Comparison of ENCODE assay signal across 8 cellular contexts in genomic region chr14:87992720-87993484, GRCh38. TPM values are rescaled to one million over a fixed set of nuclear protein-coding genes. Genes with fewer than 3 reads are reported as not detected.
A peak's percentile ranks its signal among the peaks of the same experiment; 100 is the strongest.
DNase-seq lines count a peak whose midpoint lies in the region; ATAC-seq and TF ChIP-seq lines count a peak whose summit lies in the region.

Gene GALC, minus strand, starts transcription at chr14:87993182. Its CDS starts 18 bp downstream, at chr14:87993164.

- no peaks in the 10 kb centered on the region for H3K9me3 ChIP-seq in ascending aorta

- intact Hi-C loops in ascending aorta (cut with DNase I) = loop anchor here (2.0 to 5.0 kb wide), 3 partner anchors 394 to 844 kb away; partner anchors contain the start of gene PTPN21
- intact Hi-C loops in left ventricle myocardium superior (cut with micrococcal nuclease) = no loop called here

- H3K4me3 ChIP-seq in ascending aorta (peak within 1 kb of the TSS; percentile 93 to 95), urinary bladder (ENCODE audit: low read depth, low read length) (peak within 1 kb of the TSS; percentile 77)

- H3K27ac ChIP-seq in ascending aorta (peak within 1 kb of the TSS; percentile 95 to 96), urinary bladder (ENCODE audit: low read depth) (peak within 1 kb of the TSS; percentile 90)

- WGBS in urinary bladder = under 1% methylated on average over 79 of the region's 79 CpGs

- ATAC-seq in left ventricle myocardium superior = peak; percentile 94

- no peaks in the 10 kb centered on the region for H3K9me3 Mint-ChIP-seq in HFFc6
- H3K9me3 Mint-ChIP-seq in T-helper 2 cell treated with Interferon-gamma antibody and Interleukin-4, amounts not matched to agents 5 μg/mL and 100 μg/mL, for 36 hours = no peaks in the 10 kb centered on the region

- H3K27ac Mint-ChIP-seq in HFFc6 = peak within 1 kb of the TSS; percentile 88
- peak within 1 kb of the TSS; percentile 94 for H3K27ac Mint-ChIP-seq in T-helper 2 cell treated with Interferon-gamma antibody and Interleukin-4, amounts not matched to agents 5 μg/mL and 100 μg/mL, for 36 hours

- TF ChIP-seq CTCF in HFFc6 (IDR thresholded peaks at IDR 0.05) (no peak; the same call in 1 of the 2 replicates), ascending aorta (IDR thresholded peaks at IDR 0.05) (no peak)

- H3K36me3 Mint-ChIP-seq in HFFc6 (ENCODE audit: low read depth) = no peaks in the 10 kb centered on the region
- peaks cover 8% of the 10 kb centered on the region for H3K36me3 Mint-ChIP-seq in T-helper 2 cell treated with Interferon-gamma antibody and Interleukin-4, amounts not matched to agents 5 μg/mL and 100 μg/mL, for 36 hours (ENCODE audit: low read depth)

- DNase-seq in GM04503 (ENCODE audit: low read depth) = peak; percentile 38
- DNase-seq in HFFc6 = peak; percentile 89
- peak; percentile 95 to 98 (median 97) for DNase-seq in NCI-H1417 (lab: John Stamatoyannopoulos, UW)
- DNase-seq in T-helper 2 cell treated with Interferon-gamma antibody and Interleukin-4, amounts not matched to agents 5 μg/mL and 100 μg/mL, for 36 hours (ENCODE audit: low spot score) = peak; percentile 97
- DNase-seq in ascending aorta (ENCODE audit: low spot score in 2 of 2) = peak; percentile 90 to 98
- DNase-seq in left ventricle myocardium superior = peak; percentile 98
- peak; percentile 73 for DNase-seq in pulmonary artery endothelial cell (ENCODE audit: low read depth, low spot score)

- H3K4me1 ChIP-seq in ascending aorta (peaks cover 0 to 16% of the 10 kb centered on the region in 2 donors), urinary bladder (ENCODE audit: insufficient read depth) (no peaks in the 10 kb centered on the region)

- H3K4me1 Mint-ChIP-seq in HFFc6 (ENCODE audit: low read depth) = peaks cover 22% of the 10 kb centered on the region
- H3K4me1 Mint-ChIP-seq in T-helper 2 cell treated with Interferon-gamma antibody and Interleukin-4, amounts not matched to agents 5 μg/mL and 100 μg/mL, for 36 hours (ENCODE audit: low read depth) = peaks cover 64% of the 10 kb centered on the region

- H3K4me3 Mint-ChIP-seq in HFFc6 = peak within 1 kb of the TSS; percentile 88
- peak within 1 kb of the TSS; percentile 88 for H3K4me3 Mint-ChIP-seq in T-helper 2 cell treated with Interferon-gamma antibody and Interleukin-4, amounts not matched to agents 5 μg/mL and 100 μg/mL, for 36 hours

- no peaks in the 10 kb centered on the region for H3K27me3 ChIP-seq in ascending aorta

- H3K27me3 Mint-ChIP-seq in HFFc6 (ENCODE audit: insufficient read depth) = no peaks in the 10 kb centered on the region
- no peaks in the 10 kb centered on the region for H3K27me3 Mint-ChIP-seq in T-helper 2 cell treated with Interferon-gamma antibody and Interleukin-4, amounts not matched to agents 5 μg/mL and 100 μg/mL, for 36 hours (ENCODE audit: low read depth)

- H3K36me3 ChIP-seq in ascending aorta (no peaks in the 10 kb centered on the region), urinary bladder (ENCODE audit: insufficient read depth) (no peaks in the 10 kb centered on the region)

RNA-seq across cellular contexts. Expression of gene GALC, which starts in this region (rescaled TPM):
- 10 to 100 TPM in 5 of 6 experiments, 1 to 10 TPM in 1; 9.3 to 11.8 (median 10.8) TPM for total RNA-seq in HFFc6 (2021; fragmentation: NEBNext Ultra II Directional; extraction: Animal tissue kit (Norgen Biotek cat#: 25700))
- total RNA-seq in ascending aorta (31.7 TPM), left ventricle myocardium superior (15.2 TPM), pulmonary artery endothelial cell (12.0 and 16.9 TPM in 2 replicates), urinary bladder (35.1 TPM)
- 15.8 TPM for polyA plus RNA-seq in urinary bladder

Comparison
In these comparisons a context has a peak if more than half of its experiments do, and no peak if none do; other contexts are left out.
1. Peak in every context shown above with its lines: DNase-seq, ATAC-seq, H3K4me3 ChIP-seq and H3K27ac ChIP-seq.
2. DNase-seq: peak in every context shown above with its lines; median percentile 98 in left ventricle myocardium superior; 97 in NCI-H1417; 97 in T-helper 2 cell treated with Interferon-gamma antibody and Interleukin-4, amounts not matched to agents 5 μg/mL and 100 μg/mL, for 36 hours; 94 in ascending aorta; 89 in HFFc6; 73 in pulmonary artery endothelial cell; 38 in GM04503.